ENCODE assay signal across 11 cellular contexts in the genomic region with DNA sequence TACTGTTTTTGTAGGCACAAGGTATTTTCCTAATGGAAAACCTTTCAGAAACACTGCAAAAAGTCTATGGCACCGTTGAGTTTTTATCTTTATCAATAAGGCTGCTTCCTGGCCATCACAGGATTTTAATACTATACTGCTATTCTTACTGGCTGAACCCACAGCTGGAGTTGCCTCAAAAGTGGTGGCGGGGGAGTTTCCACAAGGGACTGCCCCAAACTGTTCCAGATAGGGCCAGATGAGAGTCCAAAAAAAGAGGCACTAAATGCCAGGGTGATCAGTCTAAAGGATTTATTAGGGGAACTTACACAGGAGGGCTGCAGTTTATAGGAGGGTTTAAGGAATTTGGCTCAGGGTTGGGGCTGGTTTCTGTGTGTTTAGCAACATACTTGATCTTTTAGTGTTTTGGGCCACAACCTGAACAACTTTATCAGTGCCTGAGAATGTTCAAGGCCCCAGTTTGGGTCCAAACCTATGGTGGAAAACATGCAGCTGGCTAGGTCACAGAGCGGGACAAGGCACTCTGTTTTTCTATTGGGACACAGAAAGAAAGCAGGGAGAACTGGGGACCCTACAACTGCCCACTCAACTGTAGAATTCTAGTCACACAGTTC. TPM values are rescaled to one million over a fixed set of nuclear protein-coding genes. Genes with fewer than 3 reads are reported as not detected.
A peak's percentile ranks its signal among the peaks of the same experiment; 100 is the strongest.
DNase-seq lines count a peak whose midpoint lies in the region; ATAC-seq, FAIRE-seq and TF ChIP-seq lines count a peak whose summit lies in the region.
"Had no signal": no experiment of that assay in that cellular context is flagged by ENCODE, and none has a peak within 500 bp of the region (broad histone marks: within the 10 kb centered on the region; RNA-seq: fewer than 3 reads in every experiment).

No MANE protein-coding gene starts in this region.

- no peaks in the 10 kb centered on the region for H3K9me3 ChIP-seq in pancreas

- no peaks in the 10 kb centered on the region for H3K9me3 Mint-ChIP-seq in activated naive CD4-positive, alpha-beta T cell treated with anti-CD3 and anti-CD28 coated beads, Interleukin-2, amount 50 U/mL, for 24 hours
- H3K9me3 Mint-ChIP-seq in stimulated activated naive CD8-positive, alpha-beta T cell treated with anti-CD3 and anti-CD28 coated beads, Interleukin-15, amount 100 ng/mL, for 72 hours, result no peaks in the 10 kb centered on the region
- H3K9me3 Mint-ChIP-seq: T-cell had no signal

- peaks cover 43% of the 10 kb centered on the region for H3K4me1 Mint-ChIP-seq in activated naive CD4-positive, alpha-beta T cell treated with anti-CD3 and anti-CD28 coated beads, Interleukin-2, amount 50 U/mL, for 24 hours
- H3K4me1 Mint-ChIP-seq in stimulated activated naive CD8-positive, alpha-beta T cell treated with anti-CD3 and anti-CD28 coated beads, Interleukin-15, amount 100 ng/mL, for 72 hours, result peaks cover 49% of the 10 kb centered on the region

- H3K4me3 ChIP-seq in pancreas, result no peak overlapping the region

- no peaks in the 10 kb centered on the region for H3K27me3 ChIP-seq in pancreas

- H3K4me1 ChIP-seq in pancreas, result peaks cover 0 to 11% (median 6%) of the 10 kb centered on the region in 3 donors

- no peak for TF ChIP-seq CTCF in pancreas (IDR thresholded peaks at IDR 0.05)

- H3K27ac Mint-ChIP-seq in activated naive CD4-positive, alpha-beta T cell treated with anti-CD3 and anti-CD28 coated beads, Interleukin-2, amount 50 U/mL, for 24 hours, result peak overlapping the region; percentile 8
- H3K27ac Mint-ChIP-seq in stimulated activated naive CD8-positive, alpha-beta T cell treated with anti-CD3 and anti-CD28 coated beads, Interleukin-15, amount 100 ng/mL, for 72 hours, result peak overlapping the region; percentile 34 to 66
- H3K27ac Mint-ChIP-seq: T-cell had no signal

- intact Hi-C loops in pancreas (cut with DNase I), result no loop called here

- H3K27ac ChIP-seq in pancreas, result no peak overlapping the region

- no peaks in the 10 kb centered on the region for H3K27me3 Mint-ChIP-seq in activated naive CD4-positive, alpha-beta T cell treated with anti-CD3 and anti-CD28 coated beads, Interleukin-2, amount 50 U/mL, for 24 hours
- no peaks in the 10 kb centered on the region for H3K27me3 Mint-ChIP-seq in stimulated activated naive CD8-positive, alpha-beta T cell treated with anti-CD3 and anti-CD28 coated beads, Interleukin-15, amount 100 ng/mL, for 72 hours
- H3K27me3 Mint-ChIP-seq: T-cell had no signal

- H3K36me3 ChIP-seq in pancreas, result no peaks in the 10 kb centered on the region

- peaks cover 3% of the 10 kb centered on the region for H3K36me3 Mint-ChIP-seq in activated naive CD4-positive, alpha-beta T cell treated with anti-CD3 and anti-CD28 coated beads, Interleukin-2, amount 50 U/mL, for 24 hours

- H3K4me3 Mint-ChIP-seq in activated naive CD4-positive, alpha-beta T cell treated with anti-CD3 and anti-CD28 coated beads, Interleukin-2, amount 50 U/mL, for 24 hours, result no peak overlapping the region
- H3K4me3 Mint-ChIP-seq in stimulated activated naive CD8-positive, alpha-beta T cell treated with anti-CD3 and anti-CD28 coated beads, Interleukin-15, amount 100 ng/mL, for 72 hours, result peak overlapping the region; percentile 21 to 64

- FAIRE-seq in pancreas (lab: Jason Lieb, UNC), result no peak

- ATAC-seq in HG02938 (IDR thresholded peaks at IDR 0.05; ENCODE audit: unreplicated experiment) (peak; percentile 77), pancreas (no peak)
- peak; percentile 94 for ATAC-seq in stimulated activated naive CD8-positive, alpha-beta T cell treated with anti-CD3 and anti-CD28 coated beads, Interleukin-15, amount 100 ng/mL, for 72 hours
- ATAC-seq: right cardiac atrium had no signal

- no peak for DNase-seq in activated naive CD4-positive, alpha-beta T cell (lab: John Stamatoyannopoulos, UW)
- peak; percentile 46 for DNase-seq in activated CD4-positive, alpha-beta T cell treated with anti-CD3 and anti-CD28 coated beads for 48 hours
- DNase-seq in stimulated activated naive CD8-positive, alpha-beta T cell treated with anti-CD3 and anti-CD28 coated beads, Interleukin-15, amount 100 ng/mL, for 72 hours, result peak; percentile 26 to 54
- DNase-seq in UCSD-AML1 (lab: John Stamatoyannopoulos, UW; ENCODE audit: unreplicated experiment), result no peak
- DNase-seq in pancreas, result no peak
- DNase-seq in NCI-H774 (lab: John Stamatoyannopoulos, UW), result no peak
- DNase-seq: NCI-H1105 treated with DMSO at 0.1 percent for 48 hours, right cardiac atrium had no signal

- 93 to 94% methylated on average over 3 of the region's 3 CpGs for WGBS in pancreas, 2 donors

RNA-seq across cellular contexts. Expression of gene STAM, which starts 41.4 kb away (rescaled TPM):
- total RNA-seq in pancreas, result 10 to 100 TPM in 4 of 6 donors, 1 to 10 TPM in 2; 8.4 to 15.4 (median 12.2) TPM
- polyA plus RNA-seq in pancreas, result 1 to 10 TPM; 5.4 to 7.7 TPM

Comparison
In these comparisons a context has a peak if more than half of its experiments do, and no peak if none do; other contexts are left out.
1. DNase-seq: peak in activated CD4-positive, alpha-beta T cell treated with anti-CD3 and anti-CD28 coated beads for 48 hours (single experiment) and stimulated activated naive CD8-positive, alpha-beta T cell treated with anti-CD3 and anti-CD28 coated beads, Interleukin-15, amount 100 ng/mL, for 72 hours (2 of 2); none in activated naive CD4-positive, alpha-beta T cell (0 of 4), UCSD-AML1 (single experiment), pancreas (0 of 6) and NCI-H774 (single experiment).
2. ATAC-seq: peak in HG02938 (single experiment) and stimulated activated naive CD8-positive, alpha-beta T cell treated with anti-CD3 and anti-CD28 coated beads, Interleukin-15, amount 100 ng/mL, for 72 hours (single experiment); none in pancreas (0 of 4).